Comparison of ENCODE assay signal across 1 cellular context in genomic region chr10:119449760-119450461, GRCh38.
TF ChIP-seq lines count a peak whose summit lies in the region.

No MANE protein-coding gene starts in this region.

TF ChIP-seq in GM12878, 131 proteins besides CTCF, POLR2A, EP300 and RAD21 (continued from another document):
- TF ChIP-seq IRF3 (IDR thresholded peaks at IDR 0.05): no peak
